Comparison of ENCODE assay signal across 22 cellular contexts in the genomic region with DNA sequence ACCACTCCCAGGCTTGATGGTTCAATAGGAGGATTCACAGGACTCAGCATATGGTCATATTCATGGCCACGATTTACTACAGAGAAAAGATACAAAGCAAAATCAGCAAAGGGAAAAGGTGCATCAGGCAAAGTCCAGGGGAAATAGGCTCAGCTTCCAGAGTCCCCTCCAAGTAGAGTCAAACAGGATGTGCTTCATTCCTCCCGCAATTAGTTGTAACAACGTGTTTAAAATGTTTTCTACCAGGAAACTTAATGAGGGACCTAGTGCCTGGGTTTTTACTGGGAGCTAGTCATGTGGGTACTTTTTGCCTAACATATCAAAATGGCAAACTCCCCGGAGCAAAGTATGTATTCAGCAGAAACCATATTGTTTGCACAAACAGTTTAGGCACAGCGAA.
"Had no signal": no experiment of that assay in that cellular context is flagged by ENCODE, and none has a peak within 500 bp of the region (broad histone marks: within the 10 kb centered on the region; RNA-seq: fewer than 3 reads in every experiment).

No MANE protein-coding gene starts in this region.

- H3K9me3 Mint-ChIP-seq: IgD-negative memory B cell had no signal

- H3K4me2 ChIP-seq: KMS-11, SK-N-SH had no signal

- H3K4me3 ChIP-seq: K562 had no signal

- H3K9ac ChIP-seq: KMS-11, SK-N-SH had no signal

- H3K9me3 ChIP-seq: SK-N-SH had no signal

- H3K4me3 Mint-ChIP-seq: IgD-negative memory B cell had no signal

- H3K27me3 Mint-ChIP-seq: IgD-negative memory B cell had no signal

- H3K9me2 ChIP-seq: SK-N-SH had no signal

- DNase-seq: Kasumi-1, MM.1S, NCI-H1092 treated with DMSO at 0.1 percent for 48 hours, NCI-H1417, NCI-H1436 treated with DMSO at 0.1 percent for 48 hours, NCI-H1694, NCI-H187 treated with DMSO at 0.1 percent for 48 hours, NCI-H2029 treated with DMSO at 0.1 percent for 48 hours, NCI-H2171 treated with DMSO at 0.1 percent for 48 hours, NCI-H345, NCI-H446 treated with DMSO at 0.1 percent for 48 hours, NCI-H510A treated with DMSO at 0.1 percent for 48 hours, NCI-H526, NCI-H774, Right ventricle myocardium superior, RPMI8226, SIG-M5, SK-N-SH had no signal

- H3K27ac ChIP-seq: HL-60, KMS-11 had no signal

- H3K36me3 Mint-ChIP-seq: IgD-negative memory B cell had no signal
